In genomic region chr6:166496460-166496859, GRCh38 we compare ENCODE assay signal across 18 cellular contexts.
"Had no signal": no experiment of that assay in that cellular context is flagged by ENCODE, and none has a peak within 500 bp of the region (broad histone marks: within the 10 kb centered on the region; RNA-seq: fewer than 3 reads in every experiment).

No MANE protein-coding gene starts in this region.

- H3K27ac Mint-ChIP-seq: activated CD4-positive, alpha-beta T cell treated with anti-CD3 and anti-CD28 coated beads, Interleukin-2, amount 10 ng/mL, durations not matched to agents 7 days and 5 days; activated naive CD8-positive, alpha-beta T cell; activated T-cell treated with anti-CD3 and anti-CD28 coated beads, Interleukin-2, amount 50 U/mL, for 72 hours had no signal

- H3K9me3 Mint-ChIP-seq: activated CD4-positive, alpha-beta T cell treated with anti-CD3 and anti-CD28 coated beads, Interleukin-2, amount 10 ng/mL, durations not matched to agents 7 days and 5 days; activated T-cell treated with anti-CD3 and anti-CD28 coated beads, Interleukin-2, amount 50 U/mL, for 72 hours; central memory CD8-positive, alpha-beta T cell; naive thymus-derived CD8-positive, alpha-beta T cell had no signal

- H3K4me3 ChIP-seq: body of pancreas, coronary artery, left lung, right atrium auricular region, skin epidermis, upper lobe of right lung had no signal

- H3K27ac ChIP-seq: body of pancreas, coronary artery, left lung, right atrium auricular region, skin epidermis, upper lobe of right lung had no signal

- DNase-seq: activated CD4-positive, alpha-beta T cell treated with anti-CD3 and anti-CD28 coated beads, Interleukin-2, amount 10 ng/mL, durations not matched to agents 7 days and 5 days; activated CD8-positive, alpha-beta memory T cell treated with anti-CD3 and anti-CD28 coated beads, Interleukin-2, amount 50 U/mL, for 48 hours; activated gamma-delta T cell; activated T-cell treated with anti-CD3 and anti-CD28 coated beads, Interleukin-2, amount 50 U/mL, for 72 hours; amygdala; body of pancreas; left lung; naive thymus-derived CD8-positive, alpha-beta T cell; stimulated activated CD4-positive, alpha-beta T cell treated with anti-CD3 and anti-CD28 coated beads, Interleukin-4, amount 100 ng/mL, for 24 hours; stimulated activated naive CD4-positive, alpha-beta T cell treated with Interleukin-2 at 50 U/mL for 16 hours; upper lobe of right lung had no signal

- ATAC-seq: activated T-cell treated with anti-CD3 and anti-CD28 coated beads, Interleukin-2, amount 50 U/mL, for 72 hours; body of pancreas; esophagus mucosa; left lung; naive thymus-derived CD8-positive, alpha-beta T cell; upper lobe of right lung had no signal

- H3K27me3 ChIP-seq: body of pancreas, left lung, right atrium auricular region, upper lobe of right lung had no signal

- H3K4me3 Mint-ChIP-seq: activated CD4-positive, alpha-beta T cell treated with anti-CD3 and anti-CD28 coated beads, Interleukin-2, amount 10 ng/mL, durations not matched to agents 7 days and 5 days; activated naive CD8-positive, alpha-beta T cell; activated T-cell treated with anti-CD3 and anti-CD28 coated beads, Interleukin-2, amount 50 U/mL, for 72 hours; central memory CD8-positive, alpha-beta T cell had no signal

- H3K27me3 Mint-ChIP-seq: activated CD4-positive, alpha-beta T cell treated with anti-CD3 and anti-CD28 coated beads, Interleukin-2, amount 10 ng/mL, durations not matched to agents 7 days and 5 days; activated naive CD8-positive, alpha-beta T cell; central memory CD8-positive, alpha-beta T cell; naive thymus-derived CD8-positive, alpha-beta T cell; progenitor cell of endocrine pancreas had no signal

- H3K9me3 ChIP-seq: body of pancreas, left lung, right atrium auricular region, upper lobe of right lung had no signal

- H3K4me1 ChIP-seq: body of pancreas, right atrium auricular region, upper lobe of right lung had no signal

- H3K4me1 Mint-ChIP-seq: activated CD4-positive, alpha-beta T cell treated with anti-CD3 and anti-CD28 coated beads, Interleukin-2, amount 10 ng/mL, durations not matched to agents 7 days and 5 days; central memory CD8-positive, alpha-beta T cell had no signal
